Comparison of ENCODE assay signal across 12 cellular contexts in genomic region chr21:41459884-41460534, GRCh38. TPM values are rescaled to one million over a fixed set of nuclear protein-coding genes. Genes with fewer than 3 reads are reported as not detected.
DNase-seq lines count a peak whose midpoint lies in the region; ATAC-seq and TF ChIP-seq lines count a peak whose summit lies in the region.
"Had no signal": no experiment of that assay in that cellular context is flagged by ENCODE, and none has a peak within 500 bp of the region (broad histone marks: within the 10 kb centered on the region; RNA-seq: fewer than 3 reads in every experiment).

No MANE protein-coding gene starts in this region.

- H3K4me1 ChIP-seq in neural progenitor cell: no peaks in the 10 kb centered on the region
- H3K4me1 ChIP-seq: Peyer's patch had no signal

- no peaks in the 10 kb centered on the region for H3F3A ChIP-seq in neural progenitor cell (ENCODE audit: low read depth)

- H3K4me3 Mint-ChIP-seq in activated CD8-positive, alpha-beta T cell treated with anti-CD3 and anti-CD28 coated beads, Interleukin-2, amount 10 ng/mL, durations not matched to agents 7 days and 5 days: no peak overlapping the region
- no peak overlapping the region for H3K4me3 Mint-ChIP-seq in activated CD8-positive, alpha-beta T cell treated with anti-CD3 and anti-CD28 coated beads for 36 hours
- H3K4me3 Mint-ChIP-seq in IgD-negative memory B cell (no peak overlapping the region), neural progenitor cell (no peak overlapping the region)

- peaks cover 37% of the 10 kb centered on the region for H3K4me1 Mint-ChIP-seq in activated CD8-positive, alpha-beta T cell treated with anti-CD3 and anti-CD28 coated beads, Interleukin-2, amount 10 ng/mL, durations not matched to agents 7 days and 5 days (ENCODE audit: low read depth)
- no peaks in the 10 kb centered on the region for H3K4me1 Mint-ChIP-seq in activated CD8-positive, alpha-beta T cell treated with anti-CD3 and anti-CD28 coated beads for 36 hours (ENCODE audit: low read depth)
- H3K4me1 Mint-ChIP-seq in IgD-negative memory B cell (peaks cover 12 to 19% (median 19%) of the 10 kb centered on the region in 3 donors), neural progenitor cell (peaks cover 6% of the 10 kb centered on the region)

- no peak overlapping the region for H2AFZ ChIP-seq in neural progenitor cell (replicated peaks)

- H3K36me3 ChIP-seq in neural progenitor cell: no peaks in the 10 kb centered on the region

- H3K27me3 ChIP-seq in neural progenitor cell: no peaks in the 10 kb centered on the region
- H3K27me3 ChIP-seq: Peyer's patch had no signal

- no peak for DNase-seq in activated CD8-positive, alpha-beta T cell treated with anti-CD3 and anti-CD28 coated beads, Interleukin-2, amount 10 ng/mL, durations not matched to agents 7 days and 5 days
- DNase-seq in activated CD8-positive, alpha-beta T cell treated with anti-CD3 and anti-CD28 coated beads for 36 hours: no peak
- DNase-seq in neural progenitor cell (ENCODE audit: low spot score) (no peak), NCI-H345 treated with DMSO at 0.1 percent for 48 hours (lab: John Stamatoyannopoulos, UW; ENCODE audit: unreplicated experiment) (no peak), COLO829 (ENCODE audit: low spot score) (no peak), RKO (ENCODE audit: low spot score) (no peak)

- no peak overlapping the region for H3K4me3 ChIP-seq in neural progenitor cell
- H3K4me3 ChIP-seq: Peyer's patch had no signal

- H3K36me3 Mint-ChIP-seq in activated CD8-positive, alpha-beta T cell treated with anti-CD3 and anti-CD28 coated beads, Interleukin-2, amount 10 ng/mL, durations not matched to agents 7 days and 5 days (ENCODE audit: low read depth): peaks cover 88% of the 10 kb centered on the region
- no peaks in the 10 kb centered on the region for H3K36me3 Mint-ChIP-seq in activated CD8-positive, alpha-beta T cell treated with anti-CD3 and anti-CD28 coated beads for 36 hours (ENCODE audit: low read depth)
- H3K36me3 Mint-ChIP-seq in IgD-negative memory B cell (peaks cover 3% of the 10 kb centered on the region), neural progenitor cell (no peaks in the 10 kb centered on the region)

- H3K27ac ChIP-seq in neural progenitor cell: no peak overlapping the region

- H3K27ac Mint-ChIP-seq in activated CD8-positive, alpha-beta T cell treated with anti-CD3 and anti-CD28 coated beads, Interleukin-2, amount 10 ng/mL, durations not matched to agents 7 days and 5 days: peak overlapping the region; percentile 31
- H3K27ac Mint-ChIP-seq in activated CD8-positive, alpha-beta T cell treated with anti-CD3 and anti-CD28 coated beads for 36 hours: no peak overlapping the region
- H3K27ac Mint-ChIP-seq in IgD-negative memory B cell: peak overlapping the region in 2 of 3 donors; percentile 67 to 80
- H3K27ac Mint-ChIP-seq in neural progenitor cell: peak overlapping the region; percentile 43

- no peaks in the 10 kb centered on the region for H3K9me3 Mint-ChIP-seq in activated CD8-positive, alpha-beta T cell treated with anti-CD3 and anti-CD28 coated beads, Interleukin-2, amount 10 ng/mL, durations not matched to agents 7 days and 5 days (ENCODE audit: insufficient read depth)
- H3K9me3 Mint-ChIP-seq in activated CD8-positive, alpha-beta T cell treated with anti-CD3 and anti-CD28 coated beads for 36 hours: no peaks in the 10 kb centered on the region
- H3K9me3 Mint-ChIP-seq in IgD-negative memory B cell: peaks cover 0 to 6% (median 0%) of the 10 kb centered on the region in 3 donors
- peaks cover 15% of the 10 kb centered on the region for H3K9me3 Mint-ChIP-seq in neural progenitor cell

- no peaks in the 10 kb centered on the region for H3K79me2 ChIP-seq in neural progenitor cell (ENCODE audit: low read depth)

- H3K9me3 ChIP-seq in neural progenitor cell (ENCODE audit: low read depth): no peaks in the 10 kb centered on the region
- H3K9me3 ChIP-seq: Peyer's patch had no signal

- H3K4me2 ChIP-seq in neural progenitor cell: no peak overlapping the region

- no peak overlapping the region for H3K9ac ChIP-seq in neural progenitor cell

- TF ChIP-seq POLR2A in GM18505 (IDR thresholded peaks at IDR 0.05; ENCODE audit: borderline replicate concordance, extremely low read depth, insufficient read depth, insufficient read length): peak; percentile 60

- H4K20me1 ChIP-seq in neural progenitor cell (ENCODE audit: low read depth): no peaks in the 10 kb centered on the region

- TF ChIP-seq CTCF in activated CD8-positive, alpha-beta T cell treated with anti-CD3 and anti-CD28 coated beads for 36 hours (IDR thresholded peaks at IDR 0.05): no peak
- no peak for TF ChIP-seq CTCF in neural progenitor cell (IDR thresholded peaks at IDR 0.05)

- H3K27me3 Mint-ChIP-seq in activated CD8-positive, alpha-beta T cell treated with anti-CD3 and anti-CD28 coated beads, Interleukin-2, amount 10 ng/mL, durations not matched to agents 7 days and 5 days (ENCODE audit: low read depth): no peaks in the 10 kb centered on the region
- H3K27me3 Mint-ChIP-seq in activated CD8-positive, alpha-beta T cell treated with anti-CD3 and anti-CD28 coated beads for 36 hours: no peaks in the 10 kb centered on the region
- H3K27me3 Mint-ChIP-seq in IgD-negative memory B cell (no peaks in the 10 kb centered on the region), neural progenitor cell (ENCODE audit: insufficient read depth, low read depth) (peaks cover 4% of the 10 kb centered on the region)

- ATAC-seq in activated CD8-positive, alpha-beta T cell treated with anti-CD3 and anti-CD28 coated beads, Interleukin-2, amount 10 ng/mL, durations not matched to agents 7 days and 5 days: peak; percentile 33
- no peak for ATAC-seq in activated CD8-positive, alpha-beta T cell treated with anti-CD3 and anti-CD28 coated beads for 36 hours
- no peak for ATAC-seq in GM18505 (IDR thresholded peaks at IDR 0.05; ENCODE audit: unreplicated experiment)

- intact Hi-C loops in activated CD8-positive, alpha-beta T cell treated with anti-CD3 and anti-CD28 coated beads for 36 hours (cut with micrococcal nuclease): loop anchor here (1.0 kb wide), 1 partner anchor 177 kb away; no protein-coding TSS in a partner anchor

- CTCF ChIA-PET in activated CD8-positive, alpha-beta T cell treated with anti-CD3 and anti-CD28 coated beads, Interleukin-2, amount 10 ng/mL, durations not matched to agents 7 days and 5 days (lab: Charles Lee): interaction anchor here (0.7 to 3.0 kb wide), 3 partner anchors 10 to 177 kb away, joined by 3 to 32 read pairs (median 3); no protein-coding TSS in a partner anchor
- CTCF ChIA-PET in activated CD8-positive, alpha-beta T cell treated with anti-CD3 and anti-CD28 coated beads for 36 hours (lab: Charles Lee): interaction anchor here (1.0 to 1.4 kb wide), 5 partner anchors 8 to 179 kb away, joined by 3 to 15 read pairs (median 4); no protein-coding TSS in a partner anchor

- POLR2A ChIA-PET in activated CD8-positive, alpha-beta T cell treated with anti-CD3 and anti-CD28 coated beads, Interleukin-2, amount 10 ng/mL, durations not matched to agents 7 days and 5 days (lab: Charles Lee): interaction anchor here (0.7 to 1.3 kb wide), 4 partner anchors 22 to 97 kb away, joined by 3 read pairs; partner anchors contain the start of gene MX1
- POLR2A ChIA-PET in activated CD8-positive, alpha-beta T cell treated with anti-CD3 and anti-CD28 coated beads for 36 hours (lab: Charles Lee): no interaction called here

RNA-seq across cellular contexts. Expression of gene MX1, which starts 34.0 kb away (rescaled TPM):
- 100 to 1,000 TPM; 563 to 584 TPM for total RNA-seq in activated CD8-positive, alpha-beta T cell treated with anti-CD3 and anti-CD28 coated beads, Interleukin-2, amount 10 ng/mL, durations not matched to agents 7 days and 5 days
- 10 to 100 TPM; 39.4 to 40.0 TPM for total RNA-seq in activated CD8-positive, alpha-beta T cell treated with anti-CD3 and anti-CD28 coated beads for 36 hours
- polyA plus RNA-seq in IgD-negative memory B cell: 128 TPM
- total RNA-seq in neural progenitor cell (ENCODE audit: low replicate concordance): 0.15 and 1.7 TPM in 2 replicates

RNA-seq across cellular contexts. Expression of gene TMPRSS2, which starts 47.9 kb away (rescaled TPM):
- not detected for total RNA-seq in activated CD8-positive, alpha-beta T cell treated with anti-CD3 and anti-CD28 coated beads, Interleukin-2, amount 10 ng/mL, durations not matched to agents 7 days and 5 days
- not detected for total RNA-seq in activated CD8-positive, alpha-beta T cell treated with anti-CD3 and anti-CD28 coated beads for 36 hours
- polyA plus RNA-seq in IgD-negative memory B cell: not detected
- 0.99 and 1.5 TPM in 2 replicates for total RNA-seq in neural progenitor cell (ENCODE audit: low replicate concordance)
- total RNA-seq: left cardiac atrium, pulmonary artery endothelial cell had no signal
- polyA plus RNA-seq: AG04450 had no signal

Comparison
In these comparisons a context has a peak if more than half of its experiments do, and no peak if none do; other contexts are left out.
1. RNA of gene MX1, which starts 34.0 kb away (total RNA-seq): 563 to 584 TPM in activated CD8-positive, alpha-beta T cell treated with anti-CD3 and anti-CD28 coated beads, Interleukin-2, amount 10 ng/mL, durations not matched to agents 7 days and 5 days and 39.4 to 40.0 TPM in activated CD8-positive, alpha-beta T cell treated with anti-CD3 and anti-CD28 coated beads for 36 hours; 0.15 to 1.7 TPM in neural progenitor cell; every median in the first group is over 10 times any median in the second.